ENCODE assay signal across 12 cellular contexts in the genomic region with DNA sequence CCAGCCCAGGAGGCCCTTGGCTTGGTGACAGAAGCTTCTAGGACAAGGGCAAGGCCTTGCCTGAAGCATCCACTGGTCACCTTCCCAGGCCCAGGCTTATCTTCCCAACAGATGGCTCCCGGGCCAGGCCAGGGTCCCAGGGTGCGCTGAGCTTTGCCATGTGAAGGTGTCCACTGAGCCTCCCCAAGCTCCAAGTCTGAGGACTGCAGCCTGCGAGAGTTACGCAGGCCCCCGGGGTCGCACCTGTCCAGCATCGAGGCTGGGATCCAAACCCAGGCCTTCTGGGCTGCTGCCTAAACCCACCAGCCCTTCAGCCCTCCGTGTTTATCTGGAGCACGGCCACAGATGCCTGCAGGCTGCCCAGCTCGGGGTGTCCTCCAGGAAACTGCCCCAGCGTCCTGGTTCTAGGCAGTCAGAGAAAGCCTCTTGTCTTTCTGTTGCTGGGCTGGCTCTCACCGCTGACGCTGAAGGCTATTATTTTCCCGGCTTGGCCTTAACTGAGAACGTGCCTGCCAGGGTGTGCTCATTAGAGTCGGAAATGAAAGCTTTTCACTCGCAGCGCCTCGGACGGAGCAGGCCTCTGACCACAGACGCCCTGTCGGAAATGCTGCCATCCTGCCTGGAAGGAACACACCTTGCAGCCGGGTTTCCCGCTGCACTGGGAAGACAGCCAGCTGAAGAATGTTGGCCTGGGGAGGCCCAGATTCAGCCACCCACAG.
DNase-seq lines count a peak whose midpoint lies in the region; ATAC-seq and TF ChIP-seq lines count a peak whose summit lies in the region.
"Had no signal": no experiment of that assay in that cellular context is flagged by ENCODE, and none has a peak within 500 bp of the region (broad histone marks: within the 10 kb centered on the region; RNA-seq: fewer than 3 reads in every experiment).

No MANE protein-coding gene starts in this region.

- no peak overlapping the region for H3K4me3 ChIP-seq in heart left ventricle
- no peak overlapping the region for H3K4me3 ChIP-seq in esophagus muscularis mucosa
- H3K4me3 ChIP-seq in ovary: no peak overlapping the region
- H3K4me3 ChIP-seq: A549 had no signal

- TF ChIP-seq EP300 in esophagus muscularis mucosa (IDR thresholded peaks at IDR 0.05): no peak
- TF ChIP-seq EP300 in ovary (IDR thresholded peaks at IDR 0.05): no peak

- intact Hi-C loops in heart left ventricle (cut with DNase I) (no loop called here), Right ventricle myocardium inferior (cut with DNase I) (no loop called here), esophagus muscularis mucosa (cut with DNase I) (no loop called here), ovary (cut with DNase I) (no loop called here)

- H3K27me3 ChIP-seq in heart left ventricle: no peaks in the 10 kb centered on the region
- H3K27me3 ChIP-seq in esophagus muscularis mucosa: peaks cover 0 to 7% (median 0%) of the 10 kb centered on the region in 4 donors
- no peaks in the 10 kb centered on the region for H3K27me3 ChIP-seq in ovary

- peak overlapping the region in 10 of 12 donors; percentile 15 to 69 (median 54) for H3K27ac ChIP-seq in heart left ventricle
- H3K27ac ChIP-seq in esophagus muscularis mucosa (replicated peaks in 1 of 4): peak overlapping the region; percentile 45 to 78 (median 66)
- H3K27ac ChIP-seq in ovary: peak overlapping the region; percentile 1 to 13

- H3K4me1 ChIP-seq in heart left ventricle (peaks cover 0 to 47% (median 15%) of the 10 kb centered on the region in 12 donors), esophagus muscularis mucosa (peaks cover 8 to 60% (median 45%) of the 10 kb centered on the region in 4 donors), ovary (ENCODE audit: insufficient read depth) (peaks cover 4% of the 10 kb centered on the region)

- TF ChIP-seq CTCF in heart left ventricle (IDR thresholded peaks at IDR 0.05) (no peak), esophagus muscularis mucosa (IDR thresholded peaks at IDR 0.05) (no peak), ovary (IDR thresholded peaks at IDR 0.05) (no peak)

- H3K9me3 ChIP-seq in heart left ventricle (no peaks in the 10 kb centered on the region), esophagus muscularis mucosa (no peaks in the 10 kb centered on the region), ovary (no peaks in the 10 kb centered on the region)
- H3K9me3 ChIP-seq: A549 had no signal

- ATAC-seq in heart left ventricle (peak in 3 of 4 donors; percentile 19 to 62 (median 24)), Right ventricle myocardium inferior (no peak), GM19328 (IDR thresholded peaks at IDR 0.05; ENCODE audit: unreplicated experiment) (no peak), HG03354 (IDR thresholded peaks at IDR 0.05; ENCODE audit: poor library complexity, severe bottlenecking, unreplicated experiment) (no peak)
- ATAC-seq: A549 had no signal

- TF ChIP-seq POLR2A in heart left ventricle (IDR thresholded peaks at IDR 0.05) (no peak), esophagus muscularis mucosa (IDR thresholded peaks at IDR 0.05; ENCODE audit: low read depth) (no peak), ovary (IDR thresholded peaks at IDR 0.05) (no peak)

- WGBS in heart left ventricle, 4 donors: 56 to 73% (median 63%) methylated on average over 23 to 24 of the region's 24 CpGs
- WGBS in esophagus muscularis mucosa: 74% methylated on average over 6 of the region's 24 CpGs
- WGBS in ovary, 3 donors: 39 to 49% (median 45%) methylated on average over 20 to 24 of the region's 24 CpGs

- DNase-seq in heart left ventricle (peak in 1 of 5 donors; percentile 56), Right ventricle myocardium inferior (ENCODE audit: missing footprints) (no peak), esophagus muscularis mucosa (ENCODE audit: extremely low spot score) (no peak), ovary (peak in 2 of 5 donors; percentile 46 to 60), NCI-H1105 treated with DMSO at 0.1 percent for 48 hours (lab: John Stamatoyannopoulos, UW) (no peak), amniotic stem cell (lab: John Stamatoyannopoulos, UW) (no peak)
- DNase-seq: KBM-7, NCI-H345, nephron progenitor cell had no signal

- H3K36me3 ChIP-seq in heart left ventricle (no peaks in the 10 kb centered on the region), esophagus muscularis mucosa (no peaks in the 10 kb centered on the region), ovary (no peaks in the 10 kb centered on the region)

Comparison
In these comparisons a context has a peak if more than half of its experiments do, and no peak if none do; other contexts are left out.
1. ATAC-seq: peak in heart left ventricle (3 of 4); none in Right ventricle myocardium inferior (single experiment), GM19328 (single experiment) and HG03354 (single experiment).
2. H3K27ac ChIP-seq: peak in every context shown above with its lines; median percentile 66 in esophagus muscularis mucosa; 54 in heart left ventricle; 7 in ovary.